29 cellular contexts compared by ENCODE assay signal in genomic region chr2:74474481-74474880, GRCh38. TPM values are rescaled to one million over a fixed set of nuclear protein-coding genes. Genes with fewer than 3 reads are reported as not detected.
DNase-seq lines count a peak whose midpoint lies in the region; ATAC-seq and TF ChIP-seq lines count a peak whose summit lies in the region.
"Had no signal": no experiment of that assay in that cellular context is flagged by ENCODE, and none has a peak within 500 bp of the region (broad histone marks: within the 10 kb centered on the region; RNA-seq: fewer than 3 reads in every experiment).

No MANE protein-coding gene starts in this region.

- H3F3A ChIP-seq in neural progenitor cell (ENCODE audit: low read depth), result peaks cover 27% of the 10 kb centered on the region

- no peak overlapping the region for H3K4me3 ChIP-seq in neural progenitor cell
- H3K4me3 ChIP-seq: colonic mucosa, GM23338, left ventricle myocardium inferior, SK-N-MC had no signal

- no peaks in the 10 kb centered on the region for H4K20me1 ChIP-seq in neural progenitor cell (ENCODE audit: low read depth)

- TF ChIP-seq CTCF in GM13976 (IDR thresholded peaks at IDR 0.05; ENCODE audit: borderline replicate concordance, control extremely low read depth, extremely low read depth, insufficient read depth, missing control alignments) (no peak), neural progenitor cell (IDR thresholded peaks at IDR 0.05) (no peak)

- H2AFZ ChIP-seq in neural progenitor cell (replicated peaks), result no peak overlapping the region
- H2AFZ ChIP-seq: GM23338 had no signal

- intact Hi-C loops in activated CD4-positive, alpha-beta T cell treated with anti-CD3 and anti-CD28 coated beads for 36 hours (cut with DNase I, micrococcal nuclease), result no loop called here

- H3K36me3 Mint-ChIP-seq in activated CD4-positive, alpha-beta T cell treated with anti-CD3 and anti-CD28 coated beads for 36 hours (ENCODE audit: low read depth), result peaks cover 27% of the 10 kb centered on the region
- peaks cover 46% of the 10 kb centered on the region for H3K36me3 Mint-ChIP-seq in effector memory CD8-positive, alpha-beta T cell (ENCODE audit: insufficient read depth)
- H3K36me3 Mint-ChIP-seq in neural progenitor cell, result peaks cover 20% of the 10 kb centered on the region

- H3K9me3 Mint-ChIP-seq in activated CD4-positive, alpha-beta T cell treated with anti-CD3 and anti-CD28 coated beads for 36 hours (ENCODE audit: low read depth), result no peaks in the 10 kb centered on the region
- no peaks in the 10 kb centered on the region for H3K9me3 Mint-ChIP-seq in effector memory CD8-positive, alpha-beta T cell
- H3K9me3 Mint-ChIP-seq in neural progenitor cell, result no peaks in the 10 kb centered on the region
- H3K9me3 Mint-ChIP-seq: activated naive CD4-positive, alpha-beta T cell treated with anti-CD3 and anti-CD28 coated beads, Interleukin-2, amount 50 U/mL, for 72 hours; GM23338; HFFc6; stimulated activated naive B cell treated with anti-CD40 and anti-IgM and Interleukin-4, amounts not matched to agents 10 μg/mL and 1 μg/mL and 100 μg/mL, for 72 hours; type B pancreatic cell had no signal

- ATAC-seq in activated CD4-positive, alpha-beta T cell treated with anti-CD3 and anti-CD28 coated beads for 36 hours, result no peak
- no peak for ATAC-seq in effector memory CD8-positive, alpha-beta T cell (replicated peaks)
- no peak for ATAC-seq in left lobe of liver
- ATAC-seq: activated naive CD4-positive, alpha-beta T cell treated with anti-CD3 and anti-CD28 coated beads, Interleukin-2, amount 50 U/mL, for 72 hours; stimulated activated naive B cell treated with anti-CD40 and anti-IgM and Interleukin-4, amounts not matched to agents 10 μg/mL and 1 μg/mL and 100 μg/mL, for 72 hours had no signal

- H3K4me3 Mint-ChIP-seq in activated CD4-positive, alpha-beta T cell treated with anti-CD3 and anti-CD28 coated beads for 36 hours, result no peak overlapping the region
- H3K4me3 Mint-ChIP-seq in effector memory CD8-positive, alpha-beta T cell, result no peak overlapping the region
- peak overlapping the region; percentile 46 for H3K4me3 Mint-ChIP-seq in neural progenitor cell
- H3K4me3 Mint-ChIP-seq: HFFc6 had no signal

- CTCF ChIA-PET in activated CD4-positive, alpha-beta T cell treated with anti-CD3 and anti-CD28 coated beads for 36 hours (lab: Charles Lee), result interaction anchor here (0.7 to 5.3 kb wide), 5 partner anchors 8 to 1713 kb away, joined by 3 to 44 read pairs (median 4); partner anchors contain the start of genes CCDC142, INO80B, TTC31 and WBP1

- peaks cover 21% of the 10 kb centered on the region for H3K4me1 Mint-ChIP-seq in activated CD4-positive, alpha-beta T cell treated with anti-CD3 and anti-CD28 coated beads for 36 hours
- H3K4me1 Mint-ChIP-seq in effector memory CD8-positive, alpha-beta T cell (ENCODE audit: low read depth in 2 of 2), result peaks cover 21% of the 10 kb centered on the region in 2 donors
- H3K4me1 Mint-ChIP-seq in neural progenitor cell, result peaks cover 17% of the 10 kb centered on the region

- peak overlapping the region; percentile 19 for H3K27ac Mint-ChIP-seq in activated CD4-positive, alpha-beta T cell treated with anti-CD3 and anti-CD28 coated beads for 36 hours
- peak overlapping the region; percentile 96 to 99 for H3K27ac Mint-ChIP-seq in effector memory CD8-positive, alpha-beta T cell
- no peak overlapping the region for H3K27ac Mint-ChIP-seq in neural progenitor cell
- H3K27ac Mint-ChIP-seq: GM23338, HFFc6 had no signal

- DNase-seq in activated CD4-positive, alpha-beta T cell treated with anti-CD3 and anti-CD28 coated beads for 36 hours, result no peak
- DNase-seq in activated CD4-positive, alpha-beta T cell treated with anti-CD3 and anti-CD28 coated beads, Interleukin-2, amount 50 U/mL, for 1 hour, result no peak
- peak; percentile 8 for DNase-seq in GM13976 (ENCODE audit: low spot score)
- no peak for DNase-seq in effector memory CD8-positive, alpha-beta T cell
- DNase-seq in neural progenitor cell (ENCODE audit: low spot score), result no peak
- no peak for DNase-seq in left lobe of liver (ENCODE audit: low spot score)
- no peak for DNase-seq in activated gamma-delta T cell (lab: John Stamatoyannopoulos, UW)
- no peak for DNase-seq in T1000 (lab: John Stamatoyannopoulos, UW)
- DNase-seq: activated CD4-positive, alpha-beta T cell treated with anti-CD3 and anti-CD28 coated beads for 1 hour; activated T-cell treated with anti-CD3 and anti-CD28 coated beads, Interleukin-2, amount 50 U/mL, for 48 hours; amygdala; colonic mucosa; COR-L47; DMS79 treated with DMSO at 0.1 percent for 48 hours; effector CD8-positive, alpha-beta T cell; GF-D8; HFFc6; left ventricle myocardium inferior; NCI-H1436 treated with DMSO at 0.1 percent for 48 hours; NCI-H2081 treated with DMSO at 0.1 percent for 48 hours; NCI-H2227 treated with DMSO at 0.1 percent for 48 hours; NK-92 treated with Interleukin-12 subunit alpha and Interleukin-12 subunit beta, amount 100 ng/mL, for 24 hours; occipital lobe; stimulated activated naive B cell treated with anti-CD40 and anti-IgM and Interleukin-4, amounts not matched to agents 10 μg/mL and 1 μg/mL and 100 μg/mL, for 72 hours; substantia nigra had no signal

- no peak overlapping the region for H3K27ac ChIP-seq in neural progenitor cell
- H3K27ac ChIP-seq: colonic mucosa, left ventricle myocardium inferior, SK-N-MC had no signal

- H3K9me3 ChIP-seq in neural progenitor cell (ENCODE audit: low read depth), result no peaks in the 10 kb centered on the region
- H3K9me3 ChIP-seq: colonic mucosa, left ventricle myocardium inferior had no signal

- no peaks in the 10 kb centered on the region for H3K36me3 ChIP-seq in neural progenitor cell

- H3K79me2 ChIP-seq in neural progenitor cell (ENCODE audit: low read depth), result peaks cover 4% of the 10 kb centered on the region

- no peak overlapping the region for H3K4me2 ChIP-seq in neural progenitor cell
- H3K4me2 ChIP-seq: GM23338 had no signal

- H3K4me1 ChIP-seq in neural progenitor cell, result peaks cover 11% of the 10 kb centered on the region

- no peaks in the 10 kb centered on the region for H3K27me3 Mint-ChIP-seq in activated CD4-positive, alpha-beta T cell treated with anti-CD3 and anti-CD28 coated beads for 36 hours
- H3K27me3 Mint-ChIP-seq in effector memory CD8-positive, alpha-beta T cell, result no peaks in the 10 kb centered on the region
- peaks cover 12% of the 10 kb centered on the region for H3K27me3 Mint-ChIP-seq in neural progenitor cell (ENCODE audit: insufficient read depth, low read depth)
- H3K27me3 Mint-ChIP-seq: stimulated activated naive B cell treated with anti-CD40 and anti-IgM and Interleukin-4, amounts not matched to agents 10 μg/mL and 1 μg/mL and 100 μg/mL, for 72 hours; type B pancreatic cell had no signal

- in situ Hi-C loops in GM13976 (cut with MboI; ENCODE audit: low sequenced_read_pairs, unreplicated experiment), result no loop called here

- H3K9ac ChIP-seq in neural progenitor cell, result no peak overlapping the region

- POLR2A ChIA-PET in activated CD4-positive, alpha-beta T cell treated with anti-CD3 and anti-CD28 coated beads for 36 hours (lab: Charles Lee), result interaction anchor here (0.6 kb wide), 1 partner anchor 22 kb away, joined by 8 read pairs; no protein-coding TSS in a partner anchor

- H3K27me3 ChIP-seq in neural progenitor cell, result no peaks in the 10 kb centered on the region
- H3K27me3 ChIP-seq: colonic mucosa had no signal

RNA-seq across cellular contexts. Expression of gene MRPL53, which starts 2.0 kb away (rescaled TPM):
- 10 to 100 TPM; 87.4 to 88.5 TPM for total RNA-seq in activated CD4-positive, alpha-beta T cell treated with anti-CD3 and anti-CD28 coated beads for 36 hours
- total RNA-seq in neural progenitor cell (ENCODE audit: low replicate concordance) (9.8 and 22.5 TPM in 2 replicates), left lobe of liver (48.9 TPM)

RNA-seq across cellular contexts. Expression of gene CCDC142, which starts 8.3 kb away (rescaled TPM):
- 10 to 100 TPM in 1 of 2 experiments, 1 to 10 TPM in 1; 9.7 to 13.2 TPM for total RNA-seq in activated CD4-positive, alpha-beta T cell treated with anti-CD3 and anti-CD28 coated beads for 36 hours
- total RNA-seq in neural progenitor cell (ENCODE audit: low replicate concordance) (12.0 and 22.3 TPM in 2 replicates), left lobe of liver (14.0 TPM)

RNA-seq across cellular contexts. Expression of gene TTC31, which starts 8.4 kb away (rescaled TPM):
- total RNA-seq in activated CD4-positive, alpha-beta T cell treated with anti-CD3 and anti-CD28 coated beads for 36 hours, result 10 to 100 TPM; 24.0 to 24.6 TPM
- 22.6 and 41.1 TPM in 2 replicates for total RNA-seq in neural progenitor cell (ENCODE audit: low replicate concordance)
- 39.8 TPM for total RNA-seq in left lobe of liver

RNA-seq across cellular contexts. Expression of gene MOGS, which starts 9.3 kb away (rescaled TPM):
- total RNA-seq in activated CD4-positive, alpha-beta T cell treated with anti-CD3 and anti-CD28 coated beads for 36 hours, result 10 to 100 TPM; 44.2 to 48.9 TPM
- 32.0 and 68.3 TPM in 2 replicates for total RNA-seq in neural progenitor cell (ENCODE audit: low replicate concordance)
- total RNA-seq in left lobe of liver, result 53.3 TPM

RNA-seq across cellular contexts. Expression of gene WBP1, which starts 16.2 kb away (rescaled TPM):
- total RNA-seq in activated CD4-positive, alpha-beta T cell treated with anti-CD3 and anti-CD28 coated beads for 36 hours, result 10 to 100 TPM; 24.9 to 30.2 TPM
- 38.2 and 132 TPM in 2 replicates for total RNA-seq in neural progenitor cell (ENCODE audit: low replicate concordance)
- total RNA-seq in left lobe of liver, result 38.8 TPM
